In the genomic region with DNA sequence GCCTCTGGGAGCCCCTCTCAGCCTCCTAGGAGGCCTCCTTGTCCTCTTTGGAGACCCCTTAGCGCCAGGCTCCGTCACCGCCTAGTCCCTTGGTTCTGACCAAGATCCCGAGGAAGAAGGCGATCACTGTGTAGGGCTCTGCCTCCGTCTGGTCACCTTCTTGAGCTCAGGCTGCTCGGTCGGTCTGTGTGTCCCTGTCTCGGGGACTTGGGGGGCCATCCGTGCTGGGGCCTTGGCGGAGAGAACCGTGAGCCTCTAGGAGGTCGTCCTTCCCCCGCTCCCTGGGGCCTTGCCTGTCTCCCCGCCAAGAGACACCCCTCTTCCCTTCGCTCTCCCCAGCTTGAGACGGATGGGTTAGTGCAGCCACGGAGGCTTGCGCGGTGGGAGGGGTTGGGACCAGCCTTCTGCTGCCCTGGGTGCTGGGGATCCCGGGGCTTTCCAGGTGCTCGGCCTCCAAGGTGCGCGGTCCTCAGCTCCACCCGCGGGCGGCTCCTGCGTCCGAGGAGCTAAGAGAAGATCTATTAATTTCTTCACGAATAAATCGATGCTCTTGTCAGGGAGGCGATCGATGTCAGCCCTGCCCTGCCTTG, we compare ENCODE assay signal across 10 cellular contexts. TPM values are rescaled to one million over a fixed set of nuclear protein-coding genes. Genes with fewer than 3 reads are reported as not detected.
A peak's percentile ranks its signal among the peaks of the same experiment; 100 is the strongest.
DNase-seq lines count a peak whose midpoint lies in the region; ATAC-seq, FAIRE-seq and TF ChIP-seq lines count a peak whose summit lies in the region.
"Had no signal": no experiment of that assay in that cellular context is flagged by ENCODE, and none has a peak within 500 bp of the region (broad histone marks: within the 10 kb centered on the region; RNA-seq: fewer than 3 reads in every experiment).

No MANE protein-coding gene starts in this region.

- no peaks in the 10 kb centered on the region for H3K36me3 ChIP-seq in sigmoid colon

- 3 to 4% methylated on average over 33 of the region's 33 CpGs for WGBS in sigmoid colon, 2 donors

- H3K4me3 Mint-ChIP-seq in activated CD4-positive, alpha-beta memory T cell treated with anti-CD3 and anti-CD28 coated beads, Interleukin-2, amount 10 ng/mL, durations not matched to agents 7 days and 5 days = peak overlapping the region; percentile 74

- TF ChIP-seq EP300 in sigmoid colon (IDR thresholded peaks at IDR 0.05) = no peak

- H3K36me3 Mint-ChIP-seq in activated CD4-positive, alpha-beta memory T cell treated with anti-CD3 and anti-CD28 coated beads, Interleukin-2, amount 10 ng/mL, durations not matched to agents 7 days and 5 days (ENCODE audit: low read depth) = no peaks in the 10 kb centered on the region

- peaks cover 50% of the 10 kb centered on the region for H3K4me1 Mint-ChIP-seq in activated CD4-positive, alpha-beta memory T cell treated with anti-CD3 and anti-CD28 coated beads, Interleukin-2, amount 10 ng/mL, durations not matched to agents 7 days and 5 days

- TF ChIP-seq CTCF in AG09309 (IDR thresholded peaks at IDR 0.05; ENCODE audit: control insufficient read depth, insufficient read depth, low read depth, low read length, missing control alignments) (no peak), GM20000 (IDR thresholded peaks at IDR 0.05; ENCODE audit: extremely low read depth, missing control alignments) (no peak), sigmoid colon (IDR thresholded peaks at IDR 0.05) (no peak)

- no peaks in the 10 kb centered on the region for H3K9me3 ChIP-seq in sigmoid colon

- H3K27me3 Mint-ChIP-seq in activated CD4-positive, alpha-beta memory T cell treated with anti-CD3 and anti-CD28 coated beads, Interleukin-2, amount 10 ng/mL, durations not matched to agents 7 days and 5 days = peaks cover 76% of the 10 kb centered on the region

- CTCF ChIA-PET in activated CD4-positive, alpha-beta memory T cell treated with anti-CD3 and anti-CD28 coated beads, Interleukin-2, amount 10 ng/mL, durations not matched to agents 7 days and 5 days (lab: Charles Lee) = interaction anchor here (0.7 to 8.3 kb wide), 36 partner anchors 10 to 240 kb away, joined by 3 to 238 read pairs (median 5); a partner anchor contains a TSS

- peaks cover 21 to 76% (median 67%) of the 10 kb centered on the region in 3 donors for H3K27me3 ChIP-seq in sigmoid colon

- peaks cover 0 to 32% (median 28%) of the 10 kb centered on the region in 4 donors for H3K4me1 ChIP-seq in sigmoid colon

- ATAC-seq in GM18861 (IDR thresholded peaks at IDR 0.05; ENCODE audit: unreplicated experiment) = no peak

- FAIRE-seq in frontal cortex (lab: Jason Lieb, UNC) = no peak
- FAIRE-seq: bronchial epithelial cell had no signal

- no peak overlapping the region for H3K27ac ChIP-seq in sigmoid colon

- peak overlapping the region; percentile 42 for H3K4me3 ChIP-seq in AG09309 (ENCODE audit: control insufficient read depth, low read depth, low read length)
- peak overlapping the region; percentile 4 to 35 (median 19) for H3K4me3 ChIP-seq in sigmoid colon

- no peak overlapping the region for H3K27ac Mint-ChIP-seq in activated CD4-positive, alpha-beta memory T cell treated with anti-CD3 and anti-CD28 coated beads, Interleukin-2, amount 10 ng/mL, durations not matched to agents 7 days and 5 days

- intact Hi-C loops in sigmoid colon (cut with DNase I) = loop anchor here (10.0 kb wide), 1 partner anchor 135 kb away; a partner anchor contains a TSS
- intact Hi-C loops in posterior cingulate gyrus (cut with DNase I) = loop anchor here (2.0 to 5.0 kb wide), 2 partner anchors 21 to 62 kb away; no protein-coding TSS in a partner anchor

- no peaks in the 10 kb centered on the region for H3K9me3 Mint-ChIP-seq in activated CD4-positive, alpha-beta memory T cell treated with anti-CD3 and anti-CD28 coated beads, Interleukin-2, amount 10 ng/mL, durations not matched to agents 7 days and 5 days

- no peak for TF ChIP-seq POLR2A in sigmoid colon (IDR thresholded peaks at IDR 0.05)

- POLR2A ChIA-PET in activated CD4-positive, alpha-beta memory T cell treated with anti-CD3 and anti-CD28 coated beads, Interleukin-2, amount 10 ng/mL, durations not matched to agents 7 days and 5 days (lab: Charles Lee) = interaction anchor here (0.9 to 4.9 kb wide), 14 partner anchors 11 to 132 kb away, joined by 3 to 52 read pairs (median 9); a partner anchor contains a TSS

- DNase-seq in AG09309 (ENCODE audit: low read depth) = no peak
- DNase-seq in GM20000 (ENCODE audit: low spot score) = peak; percentile 68
- DNase-seq in activated CD4-positive, alpha-beta memory T cell treated with anti-CD3 and anti-CD28 coated beads, Interleukin-2, amount 10 ng/mL, durations not matched to agents 7 days and 5 days = peak; percentile 27
- peak; percentile 42 to 51 for DNase-seq in frontal cortex (ENCODE audit: low spot score in 2 of 2)
- no peak for DNase-seq in sigmoid colon
- no peak for DNase-seq in SW 1271 (lab: John Stamatoyannopoulos, UW)
- DNase-seq in posterior cingulate gyrus = no peak

RNA-seq across cellular contexts. Expression of a gene that starts 0.7 kb away (rescaled TPM):
- under 1 TPM; 0.08 to 0.13 TPM for total RNA-seq in activated CD4-positive, alpha-beta memory T cell treated with anti-CD3 and anti-CD28 coated beads, Interleukin-2, amount 10 ng/mL, durations not matched to agents 7 days and 5 days
- total RNA-seq in frontal cortex = under 0.01 TPM
- not detected for total RNA-seq in sigmoid colon
- polyA plus RNA-seq in sigmoid colon = under 1 TPM in 1 of 3 donors, not detected in 2; 0.06 TPM
- total RNA-seq: bronchial epithelial cell, subcutaneous adipose tissue had no signal

RNA-seq across cellular contexts. Expression of a gene that starts 1.0 kb away (rescaled TPM):
- total RNA-seq in activated CD4-positive, alpha-beta memory T cell treated with anti-CD3 and anti-CD28 coated beads, Interleukin-2, amount 10 ng/mL, durations not matched to agents 7 days and 5 days = 1 to 10 TPM; 1.6 to 1.8 TPM
- total RNA-seq in frontal cortex = 0.41 TPM
- 1 to 10 TPM; 1.5 to 4.9 (median 3.6) TPM for total RNA-seq in sigmoid colon
- under 1 TPM in 2 of 3 donors, not detected in 1; 0.42 to 0.60 TPM for polyA plus RNA-seq in sigmoid colon
- total RNA-seq: bronchial epithelial cell had no signal

RNA-seq across cellular contexts. Expression of a gene that starts 33.9 kb away (rescaled TPM):
- under 1 TPM in 1 of 2 experiments, not detected in 1; 0.05 TPM for total RNA-seq in activated CD4-positive, alpha-beta memory T cell treated with anti-CD3 and anti-CD28 coated beads, Interleukin-2, amount 10 ng/mL, durations not matched to agents 7 days and 5 days
- total RNA-seq in frontal cortex (0.41 TPM), sigmoid colon (1 to 10 TPM; 3.6 to 8.3 (median 5.6) TPM)
- 1 to 10 TPM in 1 of 3 donors, under 1 TPM in 2; under 0.01 to 3.8 (median 0.69) TPM for polyA plus RNA-seq in sigmoid colon

RNA-seq across cellular contexts. Expression of a gene that starts 43.0 kb away (rescaled TPM):
- 100 to 1,000 TPM; 192 to 193 TPM for total RNA-seq in activated CD4-positive, alpha-beta memory T cell treated with anti-CD3 and anti-CD28 coated beads, Interleukin-2, amount 10 ng/mL, durations not matched to agents 7 days and 5 days
- 0.41 TPM for total RNA-seq in frontal cortex
- total RNA-seq in sigmoid colon = 1 to 10 TPM; 1.5 to 8.2 (median 4.3) TPM
- polyA plus RNA-seq in sigmoid colon = 1 to 10 TPM in 2 of 3 donors, under 1 TPM in 1; 0.69 to 7.9 (median 1.2) TPM

Comparison
In these comparisons a context has a peak if more than half of its experiments do, and no peak if none do; other contexts are left out.
1. DNase-seq: peak in GM20000 (single experiment), activated CD4-positive, alpha-beta memory T cell treated with anti-CD3 and anti-CD28 coated beads, Interleukin-2, amount 10 ng/mL, durations not matched to agents 7 days and 5 days (single experiment) and frontal cortex (2 of 2); none in AG09309 (single experiment), sigmoid colon (single experiment), SW 1271 (0 of 2) and posterior cingulate gyrus (0 of 10).